In genomic region chr17:7579001-7579838, GRCh38 we compare ENCODE assay signal across 8 cellular contexts. TPM values are rescaled to one million over a fixed set of nuclear protein-coding genes. Genes with fewer than 3 reads are reported as not detected.
DNase-seq lines count a peak whose midpoint lies in the region; TF ChIP-seq lines count a peak whose summit lies in the region.

Gene CD68, plus strand, starts transcription at chr17:7579638. Its CDS starts 40 bp downstream, at chr17:7579678.

- H3K27ac ChIP-seq in liver (ENCODE audit: low read depth in 1 of 2, low read length in 2 of 2): peak within 1 kb of the TSS; percentile 82 to 96

- no peaks in the 10 kb centered on the region for H3K9me3 ChIP-seq in liver (ENCODE audit: control insufficient read depth in 4 of 4, low read length in 3 of 4)

- H3K27me3 ChIP-seq in liver (ENCODE audit: control insufficient read depth in 4 of 4, insufficient read depth in 4 of 4, low read length in 3 of 4): no peaks in the 10 kb centered on the region

- no peak for TF ChIP-seq RAD21 in liver (IDR thresholded peaks at IDR 0.05)

- peak within 1 kb of the TSS; percentile 20 to 21 for H3K9ac ChIP-seq in liver (ENCODE audit: low read depth in 1 of 2, low read length in 2 of 2)

- 14% methylated on average over 7 of the region's 7 CpGs for WGBS in liver

- TF ChIP-seq CTCF in AG09319 (IDR thresholded peaks at IDR 0.05; ENCODE audit: low read depth, low read length) (no peak), WI38 (IDR thresholded peaks at IDR 0.05; ENCODE audit: low read depth, low read length) (no peak), choroid plexus epithelial cell (conservative IDR thresholded peaks at IDR 0.05; ENCODE audit: low read depth, low read length) (no peak), liver (IDR thresholded peaks at IDR 0.05; ENCODE audit: low read depth, low read length, missing input control) (no peak)

- DNase-seq in AG09319 (ENCODE audit: extremely low read depth, low read depth) (peak; percentile 60), GM19238 (ENCODE audit: insufficient read length, low spot score) (peak; percentile 66), Kasumi-1 (lab: John Stamatoyannopoulos, UW) (peak; percentile 78 to 85), choroid plexus epithelial cell (ENCODE audit: low read depth) (peak; percentile 91), NCI-H2107 (lab: John Stamatoyannopoulos, UW) (no peak)
- DNase-seq in stimulated activated CD4-positive, alpha-beta T cell treated with anti-CD3 and anti-CD28 coated beads, TNF-alpha, amount 100 ng/mL, for 4 hours (ENCODE audit: low read depth in 3 of 3): peak in 2 of 3 experiments; percentile 57 to 64

- H3K36me3 ChIP-seq in liver (ENCODE audit: control insufficient read depth in 4 of 4, insufficient read depth in 3 of 4, low read depth in 1 of 4, low read length in 3 of 4): peaks cover 20 to 40% (median 39%) of the 10 kb centered on the region in 4 donors

- H3K4me3 ChIP-seq in WI38 (ENCODE audit: low read depth, low read length) (peak within 1 kb of the TSS; percentile 36), choroid plexus epithelial cell (ENCODE audit: low read depth, low read length) (peak within 1 kb of the TSS; percentile 4), liver (ENCODE audit: low read depth in 1 of 3, low read length in 3 of 3) (peak within 1 kb of the TSS; percentile 25 to 43 (median 36))

- peaks cover 20 to 75% (median 55%) of the 10 kb centered on the region in 4 donors for H3K4me1 ChIP-seq in liver (ENCODE audit: control insufficient read depth in 4 of 4, insufficient read depth in 4 of 4, low read length in 3 of 4)

TF ChIP-seq in liver, 16 proteins besides CTCF, POLR2A, EP300 and RAD21:
- peak; percentile 75 to 80 for TF ChIP-seq HNF4A (conservative IDR thresholded peaks at IDR 0.05)
- TF ChIP-seq, protein P1, sequence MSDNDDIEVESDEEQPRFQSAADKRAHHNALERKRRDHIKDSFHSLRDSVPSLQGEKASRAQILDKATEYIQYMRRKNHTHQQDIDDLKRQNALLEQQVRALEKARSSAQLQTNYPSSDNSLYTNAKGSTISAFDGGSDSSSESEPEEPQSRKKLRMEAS (IDR thresholded peaks at IDR 0.05): peak; percentile 85
- TF ChIP-seq JUND (IDR thresholded peaks at IDR 0.05): peak in 1 of 2 donors; percentile 78
- TF ChIP-seq NR2F2 (IDR thresholded peaks at IDR 0.05): no peak
- TF ChIP-seq FOXA1 (IDR thresholded peaks at IDR 0.05): no peak
- peak; percentile 80 for TF ChIP-seq SP1 (IDR thresholded peaks at IDR 0.05)
- peak; percentile 18 for TF ChIP-seq HNF4G (IDR thresholded peaks at IDR 0.05)
- TF ChIP-seq RXRA (IDR thresholded peaks at IDR 0.05): peak; percentile 28 to 74
- peak; percentile 60 for TF ChIP-seq ZBTB33 (IDR thresholded peaks at IDR 0.05)
- peak; percentile 64 for TF ChIP-seq YY1 (IDR thresholded peaks at IDR 0.05)
- TF ChIP-seq, protein P2, sequence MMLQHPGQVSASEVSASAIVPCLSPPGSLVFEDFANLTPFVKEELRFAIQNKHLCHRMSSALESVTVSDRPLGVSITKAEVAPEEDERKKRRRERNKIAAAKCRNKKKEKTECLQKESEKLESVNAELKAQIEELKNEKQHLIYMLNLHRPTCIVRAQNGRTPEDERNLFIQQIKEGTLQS (IDR thresholded peaks at IDR 0.05): no peak
- TF ChIP-seq GABPA (IDR thresholded peaks at IDR 0.05 in 1 of 2, conservative IDR thresholded peaks at IDR 0.05 in 1 of 2): peak in 1 of 2 donors; percentile 84
- TF ChIP-seq, protein P3, sequence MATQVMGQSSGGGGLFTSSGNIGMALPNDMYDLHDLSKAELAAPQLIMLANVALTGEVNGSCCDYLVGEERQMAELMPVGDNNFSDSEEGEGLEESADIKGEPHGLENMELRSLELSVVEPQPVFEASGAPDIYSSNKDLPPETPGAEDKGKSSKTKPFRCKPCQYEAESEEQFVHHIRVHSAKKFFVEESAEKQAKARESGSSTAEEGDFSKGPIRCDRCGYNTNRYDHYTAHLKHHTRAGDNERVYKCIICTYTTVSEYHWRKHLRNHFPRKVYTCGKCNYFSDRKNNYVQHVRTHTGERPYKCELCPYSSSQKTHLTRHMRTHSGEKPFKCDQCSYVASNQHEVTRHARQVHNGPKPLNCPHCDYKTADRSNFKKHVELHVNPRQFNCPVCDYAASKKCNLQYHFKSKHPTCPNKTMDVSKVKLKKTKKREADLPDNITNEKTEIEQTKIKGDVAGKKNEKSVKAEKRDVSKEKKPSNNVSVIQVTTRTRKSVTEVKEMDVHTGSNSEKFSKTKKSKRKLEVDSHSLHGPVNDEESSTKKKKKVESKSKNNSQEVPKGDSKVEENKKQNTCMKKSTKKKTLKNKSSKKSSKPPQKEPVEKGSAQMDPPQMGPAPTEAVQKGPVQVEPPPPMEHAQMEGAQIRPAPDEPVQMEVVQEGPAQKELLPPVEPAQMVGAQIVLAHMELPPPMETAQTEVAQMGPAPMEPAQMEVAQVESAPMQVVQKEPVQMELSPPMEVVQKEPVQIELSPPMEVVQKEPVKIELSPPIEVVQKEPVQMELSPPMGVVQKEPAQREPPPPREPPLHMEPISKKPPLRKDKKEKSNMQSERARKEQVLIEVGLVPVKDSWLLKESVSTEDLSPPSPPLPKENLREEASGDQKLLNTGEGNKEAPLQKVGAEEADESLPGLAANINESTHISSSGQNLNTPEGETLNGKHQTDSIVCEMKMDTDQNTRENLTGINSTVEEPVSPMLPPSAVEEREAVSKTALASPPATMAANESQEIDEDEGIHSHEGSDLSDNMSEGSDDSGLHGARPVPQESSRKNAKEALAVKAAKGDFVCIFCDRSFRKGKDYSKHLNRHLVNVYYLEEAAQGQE (IDR thresholded peaks at IDR 0.05): no peak
- TF ChIP-seq TAF1 (conservative IDR thresholded peaks at IDR 0.05): no peak
- TF ChIP-seq FOXA2 (IDR thresholded peaks at IDR 0.05): peak; percentile 79
- no peak for TF ChIP-seq EGR1 (IDR thresholded peaks at IDR 0.05; ENCODE audit: low read depth in 2 of 2)

RNA-seq across cellular contexts. Expression of gene CD68, which starts in this region (rescaled TPM):
- total RNA-seq in liver: 10 to 100 TPM; 15.8 to 50.4 TPM
- polyA plus RNA-seq in liver: 10 to 100 TPM; 14.2 to 88.6 TPM
